In genomic region chr2:42928692-42929576, GRCh38 we compare ENCODE assay signal across 1 cellular context.
TF ChIP-seq lines count a peak whose summit lies in the region.

No MANE protein-coding gene starts in this region.

TF ChIP-seq in HepG2, 621 proteins besides CTCF, POLR2A, EP300 and RAD21 (continued from another document and continues in another):
- TF ChIP-seq ZNF781 (CRISPR knock-in tag; IDR thresholded peaks at IDR 0.05; ENCODE audit: borderline replicate concordance, not compliant biosample characterization) (peak; percentile 28), ZNF790 (CRISPR knock-in tag; IDR thresholded peaks at IDR 0.05; ENCODE audit: borderline replicate concordance) (0 out of 2 replicates have a peak, but pooled peaks have one; percentile 38), CHCHD3 (CRISPR knock-in tag; IDR thresholded peaks at IDR 0.05) (no peak), ZNF337 (CRISPR knock-in tag; IDR thresholded peaks at IDR 0.05; ENCODE audit: borderline replicate concordance, low read depth) (no peak), ZNF800 (CRISPR knock-in tag; IDR thresholded peaks at IDR 0.05) (peak; percentile 94), ZNF761 (CRISPR knock-in tag; conservative IDR thresholded peaks at IDR 0.05) (peak; percentile 23; the same call in 1 of the 2 replicates), ATF2 (CRISPR knock-in tag; IDR thresholded peaks at IDR 0.05) (peak; percentile 59), ZNF737 (CRISPR knock-in tag; IDR thresholded peaks at IDR 0.05; ENCODE audit: borderline replicate concordance) (no peak), HOXA3 (CRISPR knock-in tag; IDR thresholded peaks at IDR 0.05) (peak; percentile 84), ZNF670 (CRISPR knock-in tag; IDR thresholded peaks at IDR 0.05; ENCODE audit: borderline replicate concordance) (0 out of 2 replicates have a peak, but pooled peaks have one; percentile 7), ZNF18 (CRISPR knock-in tag; IDR thresholded peaks at IDR 0.05; ENCODE audit: insufficient replicate concordance) (peak; percentile 70), ZNF275 (CRISPR knock-in tag; IDR thresholded peaks at IDR 0.05; ENCODE audit: borderline replicate concordance) (peak; percentile 82; the same call in 1 of the 2 replicates), FOXK2 (IDR thresholded peaks at IDR 0.05) (peak; percentile 76), RBFOX2 (IDR thresholded peaks at IDR 0.05; ENCODE audit: low read depth, low read length) (peak; percentile 29), MAZ (IDR thresholded peaks at IDR 0.05; ENCODE audit: borderline replicate concordance, low read depth, low read length) (no peak), MAZ (CRISPR knock-in tag; IDR thresholded peaks at IDR 0.05; ENCODE audit: low read depth) (0 out of 2 replicates have a peak, but pooled peaks have one; percentile 22), HDAC2 (CRISPR knock-in tag; IDR thresholded peaks at IDR 0.05) (peak; percentile 90), RXRA (CRISPR knock-in tag; IDR thresholded peaks at IDR 0.05) (peak; percentile 98), ZNF510 (CRISPR knock-in tag; IDR thresholded peaks at IDR 0.05; ENCODE audit: low read depth) (no peak), CBFB (CRISPR knock-in tag; IDR thresholded peaks at IDR 0.05) (no peak), LCORL (IDR thresholded peaks at IDR 0.05) (no peak), LCORL (CRISPR knock-in tag; IDR thresholded peaks at IDR 0.05) (peak; percentile 90), JARID2 (CRISPR knock-in tag; IDR thresholded peaks at IDR 0.05; ENCODE audit: insufficient replicate concordance) (peak; percentile 24), ZNF263 (CRISPR knock-in tag; IDR thresholded peaks at IDR 0.05) (peak; percentile 64; the same call in 1 of the 2 replicates), ZNF281 (CRISPR knock-in tag; IDR thresholded peaks at IDR 0.05; ENCODE audit: borderline replicate concordance) (peak; percentile 67; the same call in 1 of the 2 replicates), HNRNPH1 (optimal IDR thresholded peaks at IDR 0.05; ENCODE audit: low read depth, low read length) (no peak), U2AF1 (optimal IDR thresholded peaks at IDR 0.05; ENCODE audit: low read depth, low read length) (peak; percentile 5), ZNF256 (CRISPR knock-in tag; conservative IDR thresholded peaks at IDR 0.05) (peak; percentile 89; the same call in 1 of the 2 replicates), ZNF224 (CRISPR knock-in tag; IDR thresholded peaks at IDR 0.05) (no peak; the same call in 1 of the 2 replicates), MNT (IDR thresholded peaks at IDR 0.05) (peak; percentile 91), CENPBD1 (CRISPR knock-in tag; IDR thresholded peaks at IDR 0.05; ENCODE audit: borderline replicate concordance, low read depth) (no peak), ZNF672 (CRISPR knock-in tag; IDR thresholded peaks at IDR 0.05) (no peak), MLX (CRISPR knock-in tag; IDR thresholded peaks at IDR 0.05) (peak; percentile 74), REPIN1 (CRISPR knock-in tag; IDR thresholded peaks at IDR 0.05; ENCODE audit: borderline replicate concordance, low read depth) (peak; percentile 74), FOXP4 (CRISPR knock-in tag; IDR thresholded peaks at IDR 0.05) (peak; percentile 84), ZNF775 (CRISPR knock-in tag; IDR thresholded peaks at IDR 0.05; ENCODE audit: borderline replicate concordance) (peak; percentile 83), GPN1 (CRISPR knock-in tag; IDR thresholded peaks at IDR 0.05; ENCODE audit: borderline replicate concordance) (no peak), ZKSCAN8 (CRISPR knock-in tag; IDR thresholded peaks at IDR 0.05; ENCODE audit: borderline replicate concordance) (no peak), SNAI1 (CRISPR knock-in tag; IDR thresholded peaks at IDR 0.05; ENCODE audit: borderline replicate concordance) (peak; percentile 70; the same call in 1 of the 2 replicates), HMGXB4 (CRISPR knock-in tag; IDR thresholded peaks at IDR 0.05; ENCODE audit: borderline replicate concordance in 1 of 2, low read depth in 1 of 2) (peak; percentile 72 to 82), ZNF253 (CRISPR knock-in tag; IDR thresholded peaks at IDR 0.05; ENCODE audit: borderline replicate concordance) (no peak), RFX5 (IDR thresholded peaks at IDR 0.05; ENCODE audit: low read depth, low read length) (no peak), BRCA1 (CRISPR knock-in tag; IDR thresholded peaks at IDR 0.05) (peak; percentile 27), NCOA1 (CRISPR knock-in tag; IDR thresholded peaks at IDR 0.05) (peak; percentile 94; the same call in 1 of the 2 replicates), ZNF33B (CRISPR knock-in tag; IDR thresholded peaks at IDR 0.05) (0 out of 2 replicates have a peak, but pooled peaks have one; percentile 5), MEIS1 (CRISPR knock-in tag; IDR thresholded peaks at IDR 0.05; ENCODE audit: borderline replicate concordance) (peak; percentile 58), ZBTB8A (CRISPR knock-in tag; IDR thresholded peaks at IDR 0.05; ENCODE audit: borderline replicate concordance, low read depth) (0 out of 2 replicates have a peak, but pooled peaks have one; percentile 29), TOE1 (CRISPR knock-in tag; IDR thresholded peaks at IDR 0.05) (no peak), IRF9 (CRISPR knock-in tag; IDR thresholded peaks at IDR 0.05; ENCODE audit: borderline replicate concordance) (no peak; the same call in none of the 2 replicates)
